ENCODE assay signal across 1 cellular context in genomic region chr11:78417888-78418583, GRCh38.
TF ChIP-seq lines count a peak whose summit lies in the region.

No MANE protein-coding gene starts in this region.

TF ChIP-seq in HepG2, 621 proteins besides CTCF, POLR2A, EP300 and RAD21 (continued from another document and continues in another):
- TF ChIP-seq RERE (CRISPR knock-in tag; IDR thresholded peaks at IDR 0.05; ENCODE audit: low read depth) (no peak), LCORL (IDR thresholded peaks at IDR 0.05) (no peak), LCORL (CRISPR knock-in tag; IDR thresholded peaks at IDR 0.05) (no peak), TFE3 (CRISPR knock-in tag; IDR thresholded peaks at IDR 0.05) (no peak), ZMYM3 (CRISPR knock-in tag; IDR thresholded peaks at IDR 0.05) (no peak), ZNF567 (CRISPR knock-in tag; IDR thresholded peaks at IDR 0.05; ENCODE audit: borderline replicate concordance) (no peak), ZBTB37 (CRISPR knock-in tag; IDR thresholded peaks at IDR 0.05) (no peak), ZBTB46 (CRISPR knock-in tag; IDR thresholded peaks at IDR 0.05; ENCODE audit: borderline replicate concordance) (no peak), NKX3-1 (CRISPR knock-in tag; IDR thresholded peaks at IDR 0.05) (no peak), ZNF280D (CRISPR knock-in tag; IDR thresholded peaks at IDR 0.05) (no peak), ZNF691 (CRISPR knock-in tag; IDR thresholded peaks at IDR 0.05; ENCODE audit: borderline replicate concordance, low read depth) (no peak), HBP1 (CRISPR knock-in tag; IDR thresholded peaks at IDR 0.05; ENCODE audit: low read depth) (no peak), HNF4G (IDR thresholded peaks at IDR 0.05; ENCODE audit: borderline replicate concordance, low read depth, low read length) (no peak), HNF4G (CRISPR knock-in tag; IDR thresholded peaks at IDR 0.05; ENCODE audit: borderline replicate concordance, low read depth) (no peak), SUZ12 (IDR thresholded peaks at IDR 0.05; ENCODE audit: low read depth, low read length) (no peak), ZNF225 (CRISPR knock-in tag; IDR thresholded peaks at IDR 0.05) (no peak), ELF3 (CRISPR knock-in tag; IDR thresholded peaks at IDR 0.05) (no peak; the same call in 1 of the 2 replicates), HOXA3 (CRISPR knock-in tag; IDR thresholded peaks at IDR 0.05) (peak; percentile 39), AGO2 (optimal IDR thresholded peaks at IDR 0.05; ENCODE audit: low read depth, low read length) (peak; percentile 87), ELK4 (CRISPR knock-in tag; IDR thresholded peaks at IDR 0.05; ENCODE audit: borderline replicate concordance) (no peak), ZNF616 (CRISPR knock-in tag; IDR thresholded peaks at IDR 0.05; ENCODE audit: low read depth) (no peak), ZNF121 (CRISPR knock-in tag; IDR thresholded peaks at IDR 0.05) (no peak), TCF7L2 (IDR thresholded peaks at IDR 0.05; ENCODE audit: low read depth, low read length) (no peak), RNF219 (CRISPR knock-in tag; IDR thresholded peaks at IDR 0.05) (no peak), ZNF234 (CRISPR knock-in tag; conservative IDR thresholded peaks at IDR 0.05) (no peak), ZNF850 (CRISPR knock-in tag; conservative IDR thresholded peaks at IDR 0.05) (no peak), ZNF577 (CRISPR knock-in tag; IDR thresholded peaks at IDR 0.05; ENCODE audit: borderline replicate concordance, low read depth) (no peak), ZNF775 (CRISPR knock-in tag; IDR thresholded peaks at IDR 0.05; ENCODE audit: borderline replicate concordance) (no peak), ARID5B (CRISPR knock-in tag; IDR thresholded peaks at IDR 0.05) (0 out of 2 replicates have a peak, but pooled peaks have one; percentile 22), HOXA9 (CRISPR knock-in tag; IDR thresholded peaks at IDR 0.05; ENCODE audit: borderline replicate concordance) (no peak), RBM22 (optimal IDR thresholded peaks at IDR 0.05; ENCODE audit: low read length) (no peak)
